9 cellular contexts compared by ENCODE assay signal in genomic region chr7:107045980-107046379, GRCh38. TPM values are rescaled to one million over a fixed set of nuclear protein-coding genes. Genes with fewer than 3 reads are reported as not detected.
DNase-seq lines count a peak whose midpoint lies in the region; ATAC-seq and TF ChIP-seq lines count a peak whose summit lies in the region.
"Had no signal": no experiment of that assay in that cellular context is flagged by ENCODE, and none has a peak within 500 bp of the region (broad histone marks: within the 10 kb centered on the region; RNA-seq: fewer than 3 reads in every experiment).

No MANE protein-coding gene starts in this region.

- no peaks in the 10 kb centered on the region for H3K36me3 ChIP-seq in stomach smooth muscle (ENCODE audit: control insufficient read depth in 2 of 2, insufficient read depth in 2 of 2, low read length in 2 of 2)

- peak overlapping the region; percentile 83 for H3K4me3 Mint-ChIP-seq in activated CD4-positive, alpha-beta T cell treated with anti-CD3 and anti-CD28 coated beads, Interleukin-2, amount 10 ng/mL, durations not matched to agents 7 days and 5 days

- peaks cover 5% of the 10 kb centered on the region for H3K4me1 ChIP-seq in stomach smooth muscle (ENCODE audit: control insufficient read depth, insufficient read depth, low read length)

- peaks cover 17% of the 10 kb centered on the region for H3K4me1 Mint-ChIP-seq in activated CD4-positive, alpha-beta T cell treated with anti-CD3 and anti-CD28 coated beads, Interleukin-2, amount 10 ng/mL, durations not matched to agents 7 days and 5 days

- no peak overlapping the region for H3K27ac ChIP-seq in stomach smooth muscle (ENCODE audit: low read length)
- H3K27ac ChIP-seq in substantia nigra (ENCODE audit: low read depth, low read length, poor library complexity, severe bottlenecking), result no peak overlapping the region

- H3K4me3 ChIP-seq in foreskin fibroblast (ENCODE audit: low read depth in 1 of 2, low read length in 2 of 2) (peak overlapping the region; percentile 67 to 76), stomach smooth muscle (ENCODE audit: low read length in 2 of 2) (peak overlapping the region; percentile 85)

- no peaks in the 10 kb centered on the region for H3K9me3 ChIP-seq in stomach smooth muscle (ENCODE audit: control insufficient read depth in 2 of 2, low read length in 2 of 2)

- H3K27ac Mint-ChIP-seq in activated CD4-positive, alpha-beta T cell treated with anti-CD3 and anti-CD28 coated beads, Interleukin-2, amount 10 ng/mL, durations not matched to agents 7 days and 5 days, result no peak overlapping the region

- peaks cover 2% of the 10 kb centered on the region for H3K9me3 Mint-ChIP-seq in activated CD4-positive, alpha-beta T cell treated with anti-CD3 and anti-CD28 coated beads, Interleukin-2, amount 10 ng/mL, durations not matched to agents 7 days and 5 days

- H3K27me3 Mint-ChIP-seq in activated CD4-positive, alpha-beta T cell treated with anti-CD3 and anti-CD28 coated beads, Interleukin-2, amount 10 ng/mL, durations not matched to agents 7 days and 5 days, result peaks cover 53% of the 10 kb centered on the region

- no peak for TF ChIP-seq CTCF in foreskin fibroblast (IDR thresholded peaks at IDR 0.05; ENCODE audit: low read depth, low read length)

- peak overlapping the region in 1 of 2 donors; percentile 73 for H3K9ac ChIP-seq in stomach smooth muscle (ENCODE audit: low read length in 2 of 2)

- CTCF ChIA-PET in activated CD4-positive, alpha-beta T cell treated with anti-CD3 and anti-CD28 coated beads, Interleukin-2, amount 10 ng/mL, durations not matched to agents 7 days and 5 days (lab: Charles Lee), result interaction anchor here (1.0 kb wide), 1 partner anchor 59 kb away, joined by 3 read pairs; no protein-coding TSS in a partner anchor

- no peak for DNase-seq in activated CD4-positive, alpha-beta T cell treated with anti-CD3 and anti-CD28 coated beads, Interleukin-2, amount 10 ng/mL, durations not matched to agents 7 days and 5 days
- no peak for DNase-seq in activated CD4-positive, alpha-beta T cell treated with anti-CD3 and anti-CD28 coated beads for 1 hour
- peak; percentile 27 for DNase-seq in OCI-M1 (lab: John Stamatoyannopoulos, UW)
- DNase-seq in foreskin fibroblast, result peak; percentile 62 to 71
- DNase-seq in substantia nigra (lab: John Stamatoyannopoulos, UW), result no peak
- no peak for DNase-seq in germinal center (ENCODE audit: low spot score)
- DNase-seq: GDM1 had no signal

- H3K27me3 ChIP-seq in stomach smooth muscle (ENCODE audit: control insufficient read depth in 1 of 2, insufficient read depth in 2 of 2, low read length in 2 of 2), result no peaks in the 10 kb centered on the region

- POLR2A ChIA-PET in activated CD4-positive, alpha-beta T cell treated with anti-CD3 and anti-CD28 coated beads, Interleukin-2, amount 10 ng/mL, durations not matched to agents 7 days and 5 days (lab: Charles Lee), result no interaction called here

- no peaks in the 10 kb centered on the region for H3K36me3 Mint-ChIP-seq in activated CD4-positive, alpha-beta T cell treated with anti-CD3 and anti-CD28 coated beads, Interleukin-2, amount 10 ng/mL, durations not matched to agents 7 days and 5 days (ENCODE audit: low read depth)

- ATAC-seq in GM19351 (IDR thresholded peaks at IDR 0.05; ENCODE audit: unreplicated experiment), result no peak

RNA-seq across cellular contexts. Expression of gene PRKAR2B, which starts 1.5 kb away (rescaled TPM):
- 1 to 10 TPM; 1.2 to 1.4 TPM for total RNA-seq in activated CD4-positive, alpha-beta T cell treated with anti-CD3 and anti-CD28 coated beads, Interleukin-2, amount 10 ng/mL, durations not matched to agents 7 days and 5 days

Comparison
In these comparisons a context has a peak if more than half of its experiments do, and no peak if none do; other contexts are left out.
1. DNase-seq: peak in OCI-M1 (single experiment) and foreskin fibroblast (2 of 2); none in activated CD4-positive, alpha-beta T cell treated with anti-CD3 and anti-CD28 coated beads, Interleukin-2, amount 10 ng/mL, durations not matched to agents 7 days and 5 days (single experiment), activated CD4-positive, alpha-beta T cell treated with anti-CD3 and anti-CD28 coated beads for 1 hour (single experiment), substantia nigra (0 of 49) and germinal center (single experiment).